ENCODE assay signal across 1 cellular context in genomic region chr10:75265856-75266255, GRCh38.
TF ChIP-seq lines count a peak whose summit lies in the region.

No MANE protein-coding gene starts in this region.

TF ChIP-seq in IMR-90, 13 proteins besides CTCF, POLR2A, EP300 and RAD21 (continued from another document):
- TF ChIP-seq BHLHE40 (IDR thresholded peaks at IDR 0.05; ENCODE audit: low read depth, low read length) (no peak), NFE2L2 (IDR thresholded peaks at IDR 0.05; ENCODE audit: low read depth, low read length) (no peak), FOS (IDR thresholded peaks at IDR 0.05; ENCODE audit: low read depth, low read length) (no peak), CEBPB (IDR thresholded peaks at IDR 0.05; ENCODE audit: low read depth, low read length) (no peak), ELK1 (IDR thresholded peaks at IDR 0.05; ENCODE audit: borderline replicate concordance, low read depth, low read length) (no peak), RCOR1 (IDR thresholded peaks at IDR 0.05; ENCODE audit: insufficient replicate concordance, low read length) (no peak), MXI1 (IDR thresholded peaks at IDR 0.05; ENCODE audit: borderline replicate concordance, low read depth, low read length) (no peak), USF2 (IDR thresholded peaks at IDR 0.05; ENCODE audit: low read depth, low read length) (no peak), SMC3 (IDR thresholded peaks at IDR 0.05; ENCODE audit: low read depth, low read length) (no peak), MAFK (IDR thresholded peaks at IDR 0.05; ENCODE audit: low read depth, low read length) (no peak)
TF ChIP-seq in IMR-90: peak in this region for 0.
